Comparison of ENCODE assay signal across 13 cellular contexts in the genomic region with DNA sequence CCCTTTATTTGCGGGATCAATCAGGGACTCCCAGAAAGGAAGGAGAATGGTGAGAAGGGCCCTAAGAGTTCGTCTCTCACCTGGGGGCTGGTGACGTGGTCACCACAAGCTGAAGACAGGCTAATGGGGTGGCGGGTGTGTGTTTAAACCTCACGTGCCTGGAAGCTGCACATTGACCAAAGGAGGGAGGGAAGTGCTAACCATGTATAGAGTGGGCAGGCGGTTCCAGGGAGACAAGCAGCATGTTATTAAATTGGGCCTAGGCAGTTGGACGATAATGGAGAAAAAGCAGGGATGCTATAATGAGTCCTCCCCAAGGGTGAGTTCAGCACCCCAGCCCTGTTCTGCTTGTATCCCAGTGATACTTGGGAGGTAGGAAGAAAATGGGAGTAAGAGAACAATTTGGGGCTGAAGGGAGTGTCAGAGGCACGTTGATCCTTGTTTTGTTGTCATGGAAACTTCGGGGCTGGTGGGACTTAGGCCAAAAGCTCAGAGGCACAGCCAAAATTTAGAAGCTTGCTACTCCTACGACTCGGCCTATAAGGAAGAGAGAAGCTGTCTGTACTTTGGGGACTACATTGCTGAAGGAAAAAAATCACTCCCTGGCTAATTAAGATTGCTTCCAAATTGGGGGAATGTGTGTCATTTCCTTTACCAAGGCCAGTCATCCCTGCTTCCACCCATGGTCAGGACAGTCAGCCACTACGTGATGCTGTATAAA. TPM values are rescaled to one million over a fixed set of nuclear protein-coding genes. Genes with fewer than 3 reads are reported as not detected.
A peak's percentile ranks its signal among the peaks of the same experiment; 100 is the strongest.
DNase-seq lines count a peak whose midpoint lies in the region; TF ChIP-seq lines count a peak whose summit lies in the region.
"Had no signal": no experiment of that assay in that cellular context is flagged by ENCODE, and none has a peak within 500 bp of the region (broad histone marks: within the 10 kb centered on the region; RNA-seq: fewer than 3 reads in every experiment).

No MANE protein-coding gene starts in this region.

- H3K4me3 Mint-ChIP-seq in endodermal cell, result no peak overlapping the region
- no peak overlapping the region for H3K4me3 Mint-ChIP-seq in activated T-helper 2 cell treated with anti-CD3 and anti-CD28 coated beads, Interferon-gamma antibody, Interleukin-2, Interleukin-4, amounts not matched to agents 10 μg/mL and 5 μg/mL and 100 μg/mL, durations not matched to agents 14 hours and 24 hours and 36 hours (ENCODE audit: low read depth)
- H3K4me3 Mint-ChIP-seq: stimulated activated naive CD8-positive, alpha-beta T cell treated with anti-CD3 and anti-CD28 coated beads, Interleukin-15, Interleukin-2, amounts not matched to agents 100 ng/mL and 50 ng/mL, for 24 hours had no signal

- peaks cover 20% of the 10 kb centered on the region for H3K36me3 ChIP-seq in endodermal cell (ENCODE audit: control insufficient read depth, insufficient read depth, low read length)

- intact Hi-C loops in activated T-helper 2 cell treated with anti-CD3 and anti-CD28 coated beads, Interferon-gamma antibody, Interleukin-2, Interleukin-4, amounts not matched to agents 10 μg/mL and 5 μg/mL and 100 μg/mL, durations not matched to agents 14 hours and 24 hours and 36 hours (cut with micrococcal nuclease), result no loop called here

- no peaks in the 10 kb centered on the region for H3K27me3 ChIP-seq in endodermal cell (ENCODE audit: control insufficient read depth, insufficient read depth, low read length, poor library complexity, severe bottlenecking)

- no peaks in the 10 kb centered on the region for H3K27me3 Mint-ChIP-seq in endodermal cell (ENCODE audit: insufficient read depth)
- H3K27me3 Mint-ChIP-seq in activated T-helper 2 cell treated with anti-CD3 and anti-CD28 coated beads, Interferon-gamma antibody, Interleukin-2, Interleukin-4, amounts not matched to agents 10 μg/mL and 5 μg/mL and 100 μg/mL, durations not matched to agents 14 hours and 24 hours and 36 hours (ENCODE audit: low read depth), result no peaks in the 10 kb centered on the region
- H3K27me3 Mint-ChIP-seq: stimulated activated naive CD8-positive, alpha-beta T cell treated with anti-CD3 and anti-CD28 coated beads, Interleukin-15, Interleukin-2, amounts not matched to agents 100 ng/mL and 50 ng/mL, for 24 hours had no signal

- 89 to 94% methylated on average over 10 to 12 of the region's 12 CpGs for WGBS in endodermal cell (ENCODE audit: insufficient coverage in 1 of 2, insufficient read length in 1 of 2), 2 experiments

- H3K9me3 Mint-ChIP-seq in endodermal cell, result no peaks in the 10 kb centered on the region
- H3K9me3 Mint-ChIP-seq in activated T-helper 2 cell treated with anti-CD3 and anti-CD28 coated beads, Interferon-gamma antibody, Interleukin-2, Interleukin-4, amounts not matched to agents 10 μg/mL and 5 μg/mL and 100 μg/mL, durations not matched to agents 14 hours and 24 hours and 36 hours, result no peaks in the 10 kb centered on the region
- H3K9me3 Mint-ChIP-seq: stimulated activated naive CD8-positive, alpha-beta T cell treated with anti-CD3 and anti-CD28 coated beads, Interleukin-15, Interleukin-2, amounts not matched to agents 100 ng/mL and 50 ng/mL, for 24 hours had no signal

- H3K27ac Mint-ChIP-seq in endodermal cell, result peak overlapping the region; percentile 23
- no peak overlapping the region for H3K27ac Mint-ChIP-seq in activated T-helper 2 cell treated with anti-CD3 and anti-CD28 coated beads, Interferon-gamma antibody, Interleukin-2, Interleukin-4, amounts not matched to agents 10 μg/mL and 5 μg/mL and 100 μg/mL, durations not matched to agents 14 hours and 24 hours and 36 hours
- H3K27ac Mint-ChIP-seq: stimulated activated naive CD8-positive, alpha-beta T cell treated with anti-CD3 and anti-CD28 coated beads, Interleukin-15, Interleukin-2, amounts not matched to agents 100 ng/mL and 50 ng/mL, for 24 hours had no signal

- no peak for TF ChIP-seq CTCF in endodermal cell (conservative IDR thresholded peaks at IDR 0.05)

- peaks cover 17% of the 10 kb centered on the region for H3K4me1 Mint-ChIP-seq in endodermal cell
- no peaks in the 10 kb centered on the region for H3K4me1 Mint-ChIP-seq in activated T-helper 2 cell treated with anti-CD3 and anti-CD28 coated beads, Interferon-gamma antibody, Interleukin-2, Interleukin-4, amounts not matched to agents 10 μg/mL and 5 μg/mL and 100 μg/mL, durations not matched to agents 14 hours and 24 hours and 36 hours (ENCODE audit: low read depth)

- no peak overlapping the region for H3K9ac ChIP-seq in endodermal cell (ENCODE audit: extremely low read depth, low read length, poor library complexity, severe bottlenecking)

- H3K27ac ChIP-seq in endodermal cell (ENCODE audit: low read depth, low read length), result no peak overlapping the region

- H3K4me1 ChIP-seq in endodermal cell (ENCODE audit: control insufficient read depth, insufficient read depth, low read length), result peaks cover 16% of the 10 kb centered on the region

- H3K4me3 ChIP-seq in endodermal cell (ENCODE audit: low read length), result no peak overlapping the region

- H3K36me3 Mint-ChIP-seq in endodermal cell (ENCODE audit: low read depth), result peaks cover 23% of the 10 kb centered on the region
- peaks cover 10% of the 10 kb centered on the region for H3K36me3 Mint-ChIP-seq in activated T-helper 2 cell treated with anti-CD3 and anti-CD28 coated beads, Interferon-gamma antibody, Interleukin-2, Interleukin-4, amounts not matched to agents 10 μg/mL and 5 μg/mL and 100 μg/mL, durations not matched to agents 14 hours and 24 hours and 36 hours (ENCODE audit: low read depth)

- no peaks in the 10 kb centered on the region for H3K9me3 ChIP-seq in endodermal cell (ENCODE audit: control insufficient read depth, low read length)

- DNase-seq in NCI-H82 (lab: John Stamatoyannopoulos, UW), result peak; percentile 18
- no peak for DNase-seq in NCI-H82 treated with DMSO at 0.1 percent for 48 hours (lab: John Stamatoyannopoulos, UW; ENCODE audit: unreplicated experiment)
- DNase-seq in endodermal cell, result no peak
- DNase-seq in middle frontal gyrus (ENCODE audit: extremely low spot score, low spot score), result peak; percentile 26
- DNase-seq in ureter (ENCODE audit: low spot score), result peak; percentile 61
- no peak for DNase-seq in NCI-H1417 treated with DMSO at 0.1 percent for 48 hours (lab: John Stamatoyannopoulos, UW)
- DNase-seq in stimulated activated CD4-positive, alpha-beta T cell treated with anti-CD3 and anti-CD28 coated beads, Interleukin-4, amount 100 ng/mL, for 4 hours, result no peak
- no peak for DNase-seq in activated T-helper 2 cell treated with anti-CD3 and anti-CD28 coated beads, Interferon-gamma antibody, Interleukin-2, Interleukin-4, amounts not matched to agents 10 μg/mL and 5 μg/mL and 100 μg/mL, durations not matched to agents 14 hours and 24 hours and 36 hours (ENCODE audit: low spot score)
- DNase-seq: GDM1, glutamatergic neuron, MV-4-11, T1000 had no signal

RNA-seq across cellular contexts. Expression of gene EPHA8, which starts 33.2 kb away (rescaled TPM):
- total RNA-seq in endodermal cell, result 1 to 10 TPM; 1.5 TPM
- 0.39 TPM for polyA plus RNA-seq in endodermal cell (2013, experiment 1 of 2)
- 0.29 TPM for polyA plus RNA-seq in endodermal cell (2013, experiment 2 of 2)
- not detected for total RNA-seq in ureter
- total RNA-seq in activated T-helper 2 cell treated with anti-CD3 and anti-CD28 coated beads, Interferon-gamma antibody, Interleukin-2, Interleukin-4, amounts not matched to agents 10 μg/mL and 5 μg/mL and 100 μg/mL, durations not matched to agents 14 hours and 24 hours and 36 hours, result not detected in 2 replicates

Comparison
In these comparisons a context has a peak if more than half of its experiments do, and no peak if none do; other contexts are left out.
1. DNase-seq: peak in NCI-H82 (single experiment), middle frontal gyrus (single experiment) and ureter (single experiment); none in NCI-H82 treated with DMSO at 0.1 percent for 48 hours (single experiment), endodermal cell (single experiment), NCI-H1417 treated with DMSO at 0.1 percent for 48 hours (single experiment), stimulated activated CD4-positive, alpha-beta T cell treated with anti-CD3 and anti-CD28 coated beads, Interleukin-4, amount 100 ng/mL, for 4 hours (0 of 2) and activated T-helper 2 cell treated with anti-CD3 and anti-CD28 coated beads, Interferon-gamma antibody, Interleukin-2, Interleukin-4, amounts not matched to agents 10 μg/mL and 5 μg/mL and 100 μg/mL, durations not matched to agents 14 hours and 24 hours and 36 hours (single experiment).